Comparison of ENCODE assay signal across 13 cellular contexts in genomic region chr19:45526971-45527370, GRCh38.
"Had no signal": no experiment of that assay in that cellular context is flagged by ENCODE, and none has a peak within 500 bp of the region (broad histone marks: within the 10 kb centered on the region; RNA-seq: fewer than 3 reads in every experiment).

No MANE protein-coding gene starts in this region.

- H3K27ac Mint-ChIP-seq: activated naive CD8-positive, alpha-beta T cell treated with anti-CD3 and anti-CD28 coated beads for 36 hours; nephron had no signal

- ATAC-seq: esophagus mucosa; stimulated activated naive CD8-positive, alpha-beta T cell treated with anti-CD3 and anti-CD28 coated beads, Interleukin-15, amount 100 ng/mL, for 72 hours had no signal

- H3K27me3 ChIP-seq: pancreas had no signal

- H3K4me3 Mint-ChIP-seq: activated CD4-positive, alpha-beta T cell treated with anti-CD3 and anti-CD28 coated beads, Interleukin-2, amount 10 ng/mL, durations not matched to agents 7 days and 5 days; activated naive CD8-positive, alpha-beta T cell treated with anti-CD3 and anti-CD28 coated beads for 36 hours; stimulated activated naive CD8-positive, alpha-beta T cell treated with anti-CD3 and anti-CD28 coated beads, Interleukin-15, amount 100 ng/mL, for 72 hours had no signal

- H3K4me3 ChIP-seq: pancreas, tibial nerve had no signal

- H3K9me3 ChIP-seq: pancreas, tibial nerve had no signal

- H3K36me3 ChIP-seq: pancreas had no signal

- DNase-seq: activated CD4-positive, alpha-beta T cell treated with anti-CD3 and anti-CD28 coated beads, Interleukin-2, amount 10 ng/mL, durations not matched to agents 7 days and 5 days; activated CD4-positive, CD25-positive, alpha-beta regulatory T cell treated with anti-CD3 and anti-CD28 coated beads, Interleukin-2, amount 50 U/mL, for 72 hours; activated naive CD4-positive, alpha-beta T cell; activated naive CD8-positive, alpha-beta T cell treated with anti-CD3 and anti-CD28 coated beads for 36 hours; activated T-cell treated with anti-CD3 and anti-CD28 coated beads, Interleukin-2, amount 50 U/mL, for 1 hour; central memory CD4-positive, alpha-beta T cell; effector memory CD4-positive, alpha-beta T cell; stimulated activated CD4-positive, alpha-beta T cell treated with anti-CD3 and anti-CD28 coated beads, Interleukin-4, amount 100 ng/mL, for 4 hours; stimulated activated naive CD8-positive, alpha-beta T cell treated with anti-CD3 and anti-CD28 coated beads, Interleukin-15, amount 100 ng/mL, for 72 hours had no signal

- H3K27me3 Mint-ChIP-seq: activated naive CD8-positive, alpha-beta T cell treated with anti-CD3 and anti-CD28 coated beads for 36 hours; stimulated activated naive CD8-positive, alpha-beta T cell treated with anti-CD3 and anti-CD28 coated beads, Interleukin-15, amount 100 ng/mL, for 72 hours had no signal
